1 cellular context compared by ENCODE assay signal in genomic region chr19:49103331-49104085, GRCh38.
TF ChIP-seq lines count a peak whose summit lies in the region.

No MANE protein-coding gene starts in this region.

TF ChIP-seq in K562, 482 proteins besides CTCF, POLR2A, EP300 and RAD21:
- TF ChIP-seq ZNF740 (CRISPR knock-in tag; IDR thresholded peaks at IDR 0.05) = no peak
- 0 out of 4 replicates have a peak, but pooled peaks of 1 of the 2 experiments have one; percentile 33 for TF ChIP-seq ZNF740 (tag; IDR thresholded peaks at IDR 0.05)
- no peak for TF ChIP-seq ELF4 (CRISPR knock-in tag; IDR thresholded peaks at IDR 0.05)
- TF ChIP-seq SIN3A (IDR thresholded peaks at IDR 0.05; ENCODE audit: borderline replicate concordance in 2 of 2, control insufficient read depth in 1 of 2, low read depth in 2 of 2, low read length in 2 of 2) = no peak
- no peak for TF ChIP-seq HEY1 (CRISPR knock-in tag; IDR thresholded peaks at IDR 0.05; ENCODE audit: borderline replicate concordance)
- TF ChIP-seq FUS (optimal IDR thresholded peaks at IDR 0.05; ENCODE audit: low read depth, low read length) = no peak
- TF ChIP-seq RBM22 (IDR thresholded peaks at IDR 0.05; ENCODE audit: low read depth, low read length, poor library complexity, severe bottlenecking) = peak; percentile 1
- peak; percentile 41 for TF ChIP-seq RBFOX2 (IDR thresholded peaks at IDR 0.05; ENCODE audit: low read depth, low read length)
- no peak for TF ChIP-seq NR1H2 (CRISPR knock-in tag; IDR thresholded peaks at IDR 0.05)
